ENCODE assay signal across 24 cellular contexts in the genomic region with DNA sequence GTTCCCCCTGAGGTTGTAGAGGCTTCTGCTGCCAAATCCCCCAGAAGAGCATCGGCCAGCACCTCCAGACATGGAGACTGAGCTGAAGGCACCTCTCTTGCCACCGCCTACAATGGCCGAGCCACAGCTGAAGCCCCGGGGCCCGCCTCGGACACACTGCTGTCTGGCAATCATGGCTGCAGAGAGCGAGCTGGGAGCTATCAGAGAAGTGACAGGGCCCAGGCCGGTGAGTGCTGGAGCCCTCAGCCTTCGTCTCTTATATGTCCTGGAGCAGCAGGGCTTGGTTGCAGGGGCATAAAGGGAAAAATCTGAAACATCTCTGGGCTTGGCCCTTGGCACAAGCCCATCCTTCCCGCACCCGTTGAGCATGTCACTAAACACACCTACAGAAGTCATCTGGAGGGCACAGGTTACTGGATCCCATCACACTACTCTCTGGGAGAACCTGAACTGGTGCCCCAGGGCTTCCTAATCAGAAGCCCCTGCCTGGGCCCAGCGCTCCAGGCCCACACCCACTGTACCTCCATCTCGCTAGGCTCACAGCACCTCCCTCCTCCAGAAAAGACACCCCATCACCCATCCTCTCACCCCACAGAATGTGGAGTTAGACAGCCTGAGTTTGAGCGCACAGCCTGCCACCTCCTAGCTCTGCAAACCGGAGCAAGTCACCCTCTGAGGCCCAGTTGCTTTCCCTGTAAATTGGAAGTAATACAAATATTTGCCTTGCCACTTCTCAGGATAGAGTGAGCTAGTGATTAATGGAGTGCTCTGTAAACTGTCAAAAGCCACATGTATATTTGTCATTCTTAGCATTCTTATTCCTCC. TPM values are rescaled to one million over a fixed set of nuclear protein-coding genes. Genes with fewer than 3 reads are reported as not detected.
DNase-seq lines count a peak whose midpoint lies in the region; ATAC-seq, FAIRE-seq and TF ChIP-seq lines count a peak whose summit lies in the region.
"Had no signal": no experiment of that assay in that cellular context is flagged by ENCODE, and none has a peak within 500 bp of the region (broad histone marks: within the 10 kb centered on the region; RNA-seq: fewer than 3 reads in every experiment).

Gene KRT4, minus strand, starts transcription at position 232 of the 825 bp plus-strand sequence. Its CDS starts 58 bp downstream, at position 174.

- H3K27ac Mint-ChIP-seq in HFFc6 (no peak within 1 kb of the TSS), astrocyte (ENCODE audit: unreplicated experiment) (no peak within 1 kb of the TSS)
- H3K27ac Mint-ChIP-seq: activated T-helper 2 cell treated with anti-CD3 and anti-CD28 coated beads, Interferon-gamma antibody, Interleukin-2, Interleukin-4, amounts not matched to agents 10 μg/mL and 5 μg/mL and 100 μg/mL, durations not matched to agents 14 hours and 24 hours and 36 hours; dendritic cell treated with granulocyte-macrophage colony-stimulating factor and Interleukin-4, amounts not matched to agents 40 ng/mL and 50 ng/mL, for 4 days had no signal

- H3K4ac ChIP-seq in neuronal stem cell (ENCODE audit: low read length) = no peak within 1 kb of the TSS

- H3K4me3 ChIP-seq in BJ (ENCODE audit: low read depth, low read length) (no peak within 1 kb of the TSS), astrocyte (ENCODE audit: insufficient read depth, low read depth, low read length) (no peak within 1 kb of the TSS), neuronal stem cell (ENCODE audit: low read length in 2 of 2) (no peak within 1 kb of the TSS), ascending aorta (no peak within 1 kb of the TSS)
- H3K4me3 ChIP-seq: heart right ventricle, left ventricle myocardium inferior, psoas muscle had no signal

- peaks cover 20% of the 10 kb centered on the region for H3K27me3 ChIP-seq in BJ (ENCODE audit: control insufficient read depth, insufficient read depth, low read length)
- peaks cover 18% of the 10 kb centered on the region for H3K27me3 ChIP-seq in astrocyte (ENCODE audit: insufficient read depth, low read length)
- H3K27me3 ChIP-seq in neuronal stem cell (ENCODE audit: control insufficient read depth in 3 of 3, insufficient read depth in 3 of 3, low read depth in 1 of 3, low read length in 3 of 3) = peaks cover 0 to 8% (median 0%) of the 10 kb centered on the region in 3 experiments
- no peaks in the 10 kb centered on the region for H3K27me3 ChIP-seq in ascending aorta

- H3K23ac ChIP-seq in neuronal stem cell (ENCODE audit: low read depth, low read length, poor library complexity) = no peak within 1 kb of the TSS

- H3K4me1 Mint-ChIP-seq in HFFc6 (ENCODE audit: low read depth) (peaks cover 9% of the 10 kb centered on the region), astrocyte (ENCODE audit: low read depth, unreplicated experiment) (peaks cover 4% of the 10 kb centered on the region)

- H3K14ac ChIP-seq in neuronal stem cell (ENCODE audit: low read length) = no peak within 1 kb of the TSS

- H3K36me3 Mint-ChIP-seq in HFFc6 (ENCODE audit: low read depth) = no peaks in the 10 kb centered on the region
- H3K36me3 Mint-ChIP-seq in astrocyte (ENCODE audit: low read depth, unreplicated experiment) = peaks cover 4% of the 10 kb centered on the region

- H3K79me2 ChIP-seq in astrocyte (ENCODE audit: insufficient read depth, low read length) = no peaks in the 10 kb centered on the region

- peak within 1 kb of the TSS; percentile 34 for H2BK15ac ChIP-seq in neuronal stem cell (ENCODE audit: low read length)

- POLR2A ChIA-PET in BJ (lab: Charles Lee) = interaction anchor here (0.6 kb wide), 1 partner anchor 245 kb away, joined by 3 read pairs; no protein-coding TSS in a partner anchor

- no peak within 1 kb of the TSS for H3K4me2 ChIP-seq in astrocyte (ENCODE audit: low read length)
- H3K4me2 ChIP-seq in neuronal stem cell (ENCODE audit: insufficient read depth, low read length, poor library complexity, severe bottlenecking) = no peak within 1 kb of the TSS

- H2AFZ ChIP-seq in astrocyte (ENCODE audit: low read depth, low read length) (no peak within 1 kb of the TSS), neuronal stem cell (ENCODE audit: low read length) (no peak within 1 kb of the TSS)

- TF ChIP-seq CTCF in BJ (IDR thresholded peaks at IDR 0.05; ENCODE audit: insufficient read depth, low read depth, low read length) (no peak), HFFc6 (IDR thresholded peaks at IDR 0.05) (no peak), astrocyte (IDR thresholded peaks at IDR 0.05; ENCODE audit: insufficient read depth, low read depth, low read length) (no peak), ascending aorta (IDR thresholded peaks at IDR 0.05) (no peak)

- no peaks in the 10 kb centered on the region for H3K36me3 ChIP-seq in BJ (ENCODE audit: control insufficient read depth, insufficient read depth, low read length)
- no peaks in the 10 kb centered on the region for H3K36me3 ChIP-seq in astrocyte (ENCODE audit: insufficient read depth, low read length)
- H3K36me3 ChIP-seq in neuronal stem cell (replicated peaks in 1 of 2; ENCODE audit: control insufficient read depth in 2 of 2, insufficient read depth in 2 of 2, low read length in 2 of 2) = no peaks in the 10 kb centered on the region
- H3K36me3 ChIP-seq in ascending aorta = no peaks in the 10 kb centered on the region
- H3K36me3 ChIP-seq: BE2C, heart right ventricle, left ventricle myocardium inferior had no signal

- H3K4me3 Mint-ChIP-seq in HFFc6 (no peak within 1 kb of the TSS), astrocyte (ENCODE audit: unreplicated experiment) (no peak within 1 kb of the TSS)
- H3K4me3 Mint-ChIP-seq: dendritic cell treated with granulocyte-macrophage colony-stimulating factor and Interleukin-4, amounts not matched to agents 40 ng/mL and 50 ng/mL, for 4 days; stimulated activated naive CD8-positive, alpha-beta T cell treated with anti-CD3 and anti-CD28 coated beads, Interleukin-15, amount 100 ng/mL, for 72 hours had no signal

- H2BK120ac ChIP-seq in neuronal stem cell (ENCODE audit: low read depth, low read length) = no peak within 1 kb of the TSS

- H4K20me1 ChIP-seq in astrocyte (ENCODE audit: insufficient read depth, low read length) = no peaks in the 10 kb centered on the region

- peak within 1 kb of the TSS; percentile 15 for H3K18ac ChIP-seq in neuronal stem cell (ENCODE audit: low read length)

- CTCF ChIA-PET in BJ (lab: Yijun Ruan, JAX) = interaction anchor here (1.0 to 1.5 kb wide), 3 partner anchors 12 to 442 kb away, joined by 3 to 4 read pairs (median 4); no protein-coding TSS in a partner anchor

- DNase-seq in BJ (ENCODE audit: low read depth) (peak; percentile 25), HFFc6 (peak; percentile 43), astrocyte (ENCODE audit: low read depth) (peak; percentile 63), neuronal stem cell (ENCODE audit: low spot score) (no peak), substantia nigra (lab: John Stamatoyannopoulos, UW) (no peak), ascending aorta (ENCODE audit: low spot score in 2 of 2) (no peak)
- no peak for DNase-seq in stimulated activated CD8-positive, alpha-beta memory T cell treated with anti-CD3 and anti-CD28 coated beads, Interleukin-4, amount 100 ng/mL, for 48 hours
- DNase-seq: anterior cingulate cortex; BE2C; DMS 273 treated with DMSO at 0.1 percent for 48 hours; heart right ventricle; KG1; left ventricle myocardium inferior; NCI-H1436 treated with DMSO at 0.1 percent for 48 hours; psoas muscle; stimulated activated CD4-positive, alpha-beta T cell treated with anti-CD3 and anti-CD28 coated beads, Interleukin-12 subunit alpha, Interleukin-12 subunit beta, amount 100 ng/mL, for 4 hours; stimulated activated naive CD8-positive, alpha-beta T cell treated with anti-CD3 and anti-CD28 coated beads, Interleukin-15, amount 100 ng/mL, for 72 hours; T-helper 1 cell had no signal

- peak within 1 kb of the TSS; percentile 45 for H2AK5ac ChIP-seq in neuronal stem cell (ENCODE audit: low read depth, low read length)

- no peak within 1 kb of the TSS for H4K91ac ChIP-seq in neuronal stem cell (ENCODE audit: low read depth, low read length, poor library complexity)

- H3K9me3 ChIP-seq in astrocyte (ENCODE audit: insufficient read depth, low read depth, low read length) (no peaks in the 10 kb centered on the region), neuronal stem cell (replicated peaks in 1 of 2; ENCODE audit: control insufficient read depth in 2 of 2, insufficient read depth in 1 of 2, low read depth in 1 of 2, low read length in 2 of 2) (no peaks in the 10 kb centered on the region), ascending aorta (no peaks in the 10 kb centered on the region)
- H3K9me3 ChIP-seq: BE2C, heart right ventricle, left ventricle myocardium inferior, psoas muscle had no signal

- H3K4me1 ChIP-seq in astrocyte (ENCODE audit: insufficient read depth, low read length) (no peaks in the 10 kb centered on the region), neuronal stem cell (ENCODE audit: control insufficient read depth in 2 of 2, insufficient read depth in 1 of 2, low read depth in 1 of 2, low read length in 2 of 2) (peaks cover 0 to 10% of the 10 kb centered on the region in 2 donors), ascending aorta (no peaks in the 10 kb centered on the region)
- H3K4me1 ChIP-seq: BE2C, psoas muscle had no signal

- H3K27ac ChIP-seq in astrocyte (ENCODE audit: low read depth, low read length) (no peak within 1 kb of the TSS), neuronal stem cell (replicated peaks; ENCODE audit: low read length) (no peak within 1 kb of the TSS), substantia nigra (ENCODE audit: low read depth, low read length, poor library complexity, severe bottlenecking) (no peak within 1 kb of the TSS), ascending aorta (no peak within 1 kb of the TSS)
- H3K27ac ChIP-seq: heart right ventricle, left ventricle myocardium inferior, psoas muscle had no signal

- H3K9me3 Mint-ChIP-seq in HFFc6 (no peaks in the 10 kb centered on the region), astrocyte (ENCODE audit: unreplicated experiment) (no peaks in the 10 kb centered on the region)
- H3K9me3 Mint-ChIP-seq: activated T-helper 2 cell treated with anti-CD3 and anti-CD28 coated beads, Interferon-gamma antibody, Interleukin-2, Interleukin-4, amounts not matched to agents 10 μg/mL and 5 μg/mL and 100 μg/mL, durations not matched to agents 14 hours and 24 hours and 36 hours; dendritic cell treated with granulocyte-macrophage colony-stimulating factor and Interleukin-4, amounts not matched to agents 40 ng/mL and 50 ng/mL, for 4 days; stimulated activated naive CD8-positive, alpha-beta T cell treated with anti-CD3 and anti-CD28 coated beads, Interleukin-15, amount 100 ng/mL, for 72 hours had no signal

- H2BK12ac ChIP-seq in neuronal stem cell (ENCODE audit: low read length) = no peak within 1 kb of the TSS

- no peak within 1 kb of the TSS for H4K8ac ChIP-seq in neuronal stem cell (ENCODE audit: low read depth, low read length)

- no peak for ATAC-seq in HG02885 (IDR thresholded peaks at IDR 0.05; ENCODE audit: poor library complexity, unreplicated experiment)
- ATAC-seq: psoas muscle; stimulated activated naive CD8-positive, alpha-beta T cell treated with anti-CD3 and anti-CD28 coated beads, Interleukin-15, amount 100 ng/mL, for 72 hours had no signal

- intact Hi-C loops in ascending aorta (cut with DNase I) = no loop called here

- H3K27me3 Mint-ChIP-seq in HFFc6 (ENCODE audit: insufficient read depth) (peaks cover 45% of the 10 kb centered on the region), astrocyte (ENCODE audit: low read depth, unreplicated experiment) (peaks cover 58% of the 10 kb centered on the region)
- H3K27me3 Mint-ChIP-seq: stimulated activated naive CD8-positive, alpha-beta T cell treated with anti-CD3 and anti-CD28 coated beads, Interleukin-15, amount 100 ng/mL, for 72 hours had no signal

- no peak within 1 kb of the TSS for H2BK5ac ChIP-seq in neuronal stem cell (ENCODE audit: low read length)

- no peaks in the 10 kb centered on the region for H3K79me1 ChIP-seq in neuronal stem cell (ENCODE audit: low read depth, low read length)

- WGBS in neuronal stem cell (ENCODE audit: extremely low coverage in 2 of 2, insufficient read length in 2 of 2, insufficient replicate concordance in 1 of 2), 2 donors = no CpG with 5 or more reads among the region's 15 CpGs

- no peak for FAIRE-seq in astrocyte (lab: Jason Lieb, UNC)

- H3K9ac ChIP-seq in astrocyte (ENCODE audit: low read length) (no peak within 1 kb of the TSS), neuronal stem cell (ENCODE audit: low read depth, low read length, poor library complexity) (no peak within 1 kb of the TSS)

RNA-seq across cellular contexts. Expression of gene KRT4, which starts in this region (rescaled TPM):
- 0.06 and 0.12 TPM in 2 replicates for polyA plus RNA-seq in BJ (2011; rRNA removed)
- polyA minus RNA-seq in BJ (2011; rRNA and poly(A)+ RNA removed) = not detected in 2 replicates
- under 1 TPM in 4 of 6 experiments, not detected in 2; 0.18 to 0.31 (median 0.30) TPM for total RNA-seq in HFFc6 (2021; fragmentation: NEBNext Ultra II Directional; extraction: Animal tissue kit (Norgen Biotek cat#: 25700))
- total RNA-seq in astrocyte = not detected in 2 replicates
- not detected for polyA plus RNA-seq in neuronal stem cell (2013, experiment 1 of 2)
- polyA plus RNA-seq in neuronal stem cell (2013, experiment 2 of 2) = not detected
- not detected for total RNA-seq in ascending aorta
- total RNA-seq: activated T-helper 2 cell treated with anti-CD3 and anti-CD28 coated beads, Interferon-gamma antibody, Interleukin-2, Interleukin-4, amounts not matched to agents 10 μg/mL and 5 μg/mL and 100 μg/mL, durations not matched to agents 14 hours and 24 hours and 36 hours; epithelial cell of proximal tubule; heart right ventricle; left ventricle myocardium inferior; myocyte; NCI-H460 had no signal

Comparison
In these comparisons a context has a peak if more than half of its experiments do, and no peak if none do; other contexts are left out.
1. Peak in DNase-seq in BJ; RNA of the gene not detected or under 1 TPM.
2. Peak in DNase-seq in HFFc6; RNA of the gene not detected or under 1 TPM.
3. Peak in DNase-seq in astrocyte; RNA of the gene not detected or under 1 TPM.